Comparison of ENCODE assay signal across 10 cellular contexts in the genomic region with DNA sequence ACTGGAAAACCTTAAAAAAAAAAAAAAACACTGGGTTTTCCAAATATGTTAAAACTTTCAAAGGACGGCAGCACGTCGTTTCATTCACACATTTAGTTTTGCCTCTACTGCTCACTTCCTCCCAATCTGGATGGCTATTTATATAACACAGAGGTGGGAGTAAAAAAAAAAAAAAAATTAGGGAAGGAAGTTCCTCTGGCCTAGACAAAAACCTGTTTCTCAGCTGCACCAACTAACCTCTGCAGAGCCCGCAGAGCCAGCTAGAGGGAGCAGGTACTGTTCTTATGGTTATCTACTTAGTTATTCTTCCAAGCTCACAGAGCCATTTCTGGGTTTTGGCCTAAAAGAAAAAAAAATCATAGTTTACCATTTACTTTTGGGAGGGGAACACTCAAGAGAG. TPM values are rescaled to one million over a fixed set of nuclear protein-coding genes. Genes with fewer than 3 reads are reported as not detected.
DNase-seq lines count a peak whose midpoint lies in the region; ATAC-seq, FAIRE-seq and TF ChIP-seq lines count a peak whose summit lies in the region.
"Had no signal": no experiment of that assay in that cellular context is flagged by ENCODE, and none has a peak within 500 bp of the region (broad histone marks: within the 10 kb centered on the region; RNA-seq: fewer than 3 reads in every experiment).

No MANE protein-coding gene starts in this region.

- H3K27me3 ChIP-seq in colonic mucosa, result no peaks in the 10 kb centered on the region

- H3K27ac Mint-ChIP-seq in memory B cell, result peak overlapping the region; percentile 58
- H3K27ac Mint-ChIP-seq: activated naive CD4-positive, alpha-beta T cell treated with anti-CD3 and anti-CD28 coated beads, Interleukin-2, amount 10 ng/mL, durations not matched to agents 7 days and 5 days had no signal

- FAIRE-seq in D721Med (lab: Jason Lieb, UNC), result no peak

- H3K4me1 ChIP-seq in colonic mucosa, result no peaks in the 10 kb centered on the region

- intact Hi-C loops in colonic mucosa (cut with DNase I), result no loop called here

- peaks cover 32% of the 10 kb centered on the region for H3K4me1 Mint-ChIP-seq in memory B cell

- H3K4me3 Mint-ChIP-seq in memory B cell, result no peak overlapping the region
- H3K4me3 Mint-ChIP-seq: activated naive CD4-positive, alpha-beta T cell treated with anti-CD3 and anti-CD28 coated beads, Interleukin-2, amount 10 ng/mL, durations not matched to agents 7 days and 5 days had no signal

- peak overlapping the region; percentile 34 for H3K27ac ChIP-seq in colonic mucosa
- H3K27ac ChIP-seq: SK-N-MC had no signal

- no peak overlapping the region for H3K9ac ChIP-seq in colonic mucosa (ENCODE audit: low read depth in 2 of 2, low read length in 2 of 2)

- H3K27me3 Mint-ChIP-seq in memory B cell, result no peaks in the 10 kb centered on the region
- H3K27me3 Mint-ChIP-seq: activated naive CD4-positive, alpha-beta T cell treated with anti-CD3 and anti-CD28 coated beads, Interleukin-2, amount 10 ng/mL, durations not matched to agents 7 days and 5 days had no signal

- no peaks in the 10 kb centered on the region for H3K9me3 ChIP-seq in colonic mucosa

- peaks cover 12% of the 10 kb centered on the region for H3K36me3 Mint-ChIP-seq in memory B cell

- H3K4me3 ChIP-seq in colonic mucosa, result no peak overlapping the region
- H3K4me3 ChIP-seq: SK-N-MC had no signal

- in situ Hi-C loops in G401 (cut with HindIII; ENCODE audit: low sequenced_read_pairs), result no loop called here

- TF ChIP-seq CTCF in D721Med (IDR thresholded peaks at IDR 0.05; ENCODE audit: insufficient read depth, missing control alignments) (peak; percentile 3), colonic mucosa (IDR thresholded peaks at IDR 0.05) (no peak)

- ATAC-seq in memory B cell (ENCODE audit: low read depth) (peak; percentile 91), GM21526 (IDR thresholded peaks at IDR 0.05; ENCODE audit: low FRiP score, unreplicated experiment) (no peak)

- H3K36me3 ChIP-seq in colonic mucosa, result no peaks in the 10 kb centered on the region

- DNase-seq in D721Med (ENCODE audit: insufficient read length, low spot score) (no peak), MV-4-11 (lab: John Stamatoyannopoulos, UW) (peak; percentile 91), colonic mucosa (no peak), memory B cell (ENCODE audit: low spot score in 2 of 2) (peak in 1 of 2 donors; percentile 18), G401 (ENCODE audit: low spot score) (no peak), NCI-H345 treated with DMSO at 0.1 percent for 48 hours (lab: John Stamatoyannopoulos, UW; ENCODE audit: unreplicated experiment) (no peak)
- no peak for DNase-seq in activated CD8-positive, alpha-beta memory T cell treated with anti-CD3 and anti-CD28 coated beads, Interleukin-2, amount 50 U/mL, for 48 hours
- DNase-seq: activated naive CD4-positive, alpha-beta T cell treated with anti-CD3 and anti-CD28 coated beads, Interleukin-2, amount 10 ng/mL, durations not matched to agents 7 days and 5 days had no signal

- H3K9me3 Mint-ChIP-seq in memory B cell, result no peaks in the 10 kb centered on the region
- H3K9me3 Mint-ChIP-seq: activated naive CD4-positive, alpha-beta T cell treated with anti-CD3 and anti-CD28 coated beads, Interleukin-2, amount 10 ng/mL, durations not matched to agents 7 days and 5 days had no signal

RNA-seq across cellular contexts. Expression of gene SLC1A4, which starts 28.1 kb away (rescaled TPM):
- 10 to 100 TPM; 13.7 to 32.4 TPM for total RNA-seq in colonic mucosa
- 2.8 and 3.6 TPM in 2 replicates for total RNA-seq in G401 (2014; rRNA removed; shearing (Covaris generic))

RNA-seq across cellular contexts. Expression of gene CEP68, which starts 38.9 kb away (rescaled TPM):
- total RNA-seq in colonic mucosa, result 1 to 10 TPM; 7.1 to 8.5 TPM
- 8.5 and 12.6 TPM in 2 replicates for total RNA-seq in G401 (2014; rRNA removed; shearing (Covaris generic))
